ENCODE assay signal across 1 cellular context in the genomic region with DNA sequence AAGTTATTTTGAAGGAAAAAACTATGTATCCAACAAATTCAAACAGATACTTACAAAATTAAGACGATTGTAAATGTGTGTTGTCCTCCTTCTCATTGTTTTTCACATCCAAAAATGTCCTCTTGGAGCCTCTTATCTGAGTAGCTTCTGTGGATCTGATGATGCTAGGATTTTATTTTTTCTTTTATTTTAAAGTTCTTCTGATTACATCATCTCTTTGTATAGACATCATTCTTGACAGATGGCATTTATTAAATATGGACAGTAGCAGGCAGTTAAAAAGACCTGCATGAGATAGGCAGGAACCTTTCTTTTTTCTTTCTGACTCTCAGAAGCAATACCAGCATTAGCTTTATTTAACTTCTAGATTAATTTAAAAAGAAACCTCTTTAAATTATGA.
TF ChIP-seq lines count a peak whose summit lies in the region.

Gene RPA3 (minus strand): TSS at position 147 of the 400 bp plus-strand sequence. CDS start 78,189 bp downstream, outside the sequence.

TF ChIP-seq in GM12878, 131 proteins besides CTCF, POLR2A, EP300 and RAD21 (continued from another document):
- TF ChIP-seq, protein P1, sequence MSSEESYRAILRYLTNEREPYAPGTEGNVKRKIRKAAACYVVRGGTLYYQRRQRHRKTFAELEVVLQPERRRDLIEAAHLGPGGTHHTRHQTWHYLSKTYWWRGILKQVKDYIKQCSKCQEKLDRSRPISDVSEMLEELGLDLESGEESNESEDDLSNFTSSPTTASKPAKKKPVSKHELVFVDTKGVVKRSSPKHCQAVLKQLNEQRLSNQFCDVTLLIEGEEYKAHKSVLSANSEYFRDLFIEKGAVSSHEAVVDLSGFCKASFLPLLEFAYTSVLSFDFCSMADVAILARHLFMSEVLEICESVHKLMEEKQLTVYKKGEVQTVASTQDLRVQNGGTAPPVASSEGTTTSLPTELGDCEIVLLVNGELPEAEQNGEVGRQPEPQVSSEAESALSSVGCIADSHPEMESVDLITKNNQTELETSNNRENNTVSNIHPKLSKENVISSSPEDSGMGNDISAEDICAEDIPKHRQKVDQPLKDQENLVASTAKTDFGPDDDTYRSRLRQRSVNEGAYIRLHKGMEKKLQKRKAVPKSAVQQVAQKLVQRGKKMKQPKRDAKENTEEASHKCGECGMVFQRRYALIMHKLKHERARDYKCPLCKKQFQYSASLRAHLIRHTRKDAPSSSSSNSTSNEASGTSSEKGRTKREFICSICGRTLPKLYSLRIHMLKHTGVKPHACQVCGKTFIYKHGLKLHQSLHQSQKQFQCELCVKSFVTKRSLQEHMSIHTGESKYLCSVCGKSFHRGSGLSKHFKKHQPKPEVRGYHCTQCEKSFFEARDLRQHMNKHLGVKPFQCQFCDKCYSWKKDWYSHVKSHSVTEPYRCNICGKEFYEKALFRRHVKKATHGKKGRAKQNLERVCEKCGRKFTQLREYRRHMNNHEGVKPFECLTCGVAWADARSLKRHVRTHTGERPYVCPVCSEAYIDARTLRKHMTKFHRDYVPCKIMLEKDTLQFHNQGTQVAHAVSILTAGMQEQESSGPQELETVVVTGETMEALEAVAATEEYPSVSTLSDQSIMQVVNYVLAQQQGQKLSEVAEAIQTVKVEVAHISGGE (CRISPR knock-in tag; IDR thresholded peaks at IDR 0.05), result no peak
- TF ChIP-seq KAT2A (conservative IDR thresholded peaks at IDR 0.05; ENCODE audit: control insufficient read depth, low read depth, low read length) (no peak), STAT1 (conservative IDR thresholded peaks at IDR 0.05) (no peak), DPF2 (IDR thresholded peaks at IDR 0.05) (no peak), JUNB (IDR thresholded peaks at IDR 0.05) (peak; percentile 9; the same call in 1 of the 2 replicates), ASH2L (IDR thresholded peaks at IDR 0.05; ENCODE audit: borderline replicate concordance, low read depth) (no peak), RBBP5 (conservative IDR thresholded peaks at IDR 0.05) (no peak), GATAD2B (conservative IDR thresholded peaks at IDR 0.05; ENCODE audit: low read depth) (no peak), ZSCAN29 (IDR thresholded peaks at IDR 0.05) (no peak), CHD1 (IDR thresholded peaks at IDR 0.05; ENCODE audit: low read depth, low read length) (no peak)
